Comparison of ENCODE assay signal across 21 cellular contexts in the genomic region with DNA sequence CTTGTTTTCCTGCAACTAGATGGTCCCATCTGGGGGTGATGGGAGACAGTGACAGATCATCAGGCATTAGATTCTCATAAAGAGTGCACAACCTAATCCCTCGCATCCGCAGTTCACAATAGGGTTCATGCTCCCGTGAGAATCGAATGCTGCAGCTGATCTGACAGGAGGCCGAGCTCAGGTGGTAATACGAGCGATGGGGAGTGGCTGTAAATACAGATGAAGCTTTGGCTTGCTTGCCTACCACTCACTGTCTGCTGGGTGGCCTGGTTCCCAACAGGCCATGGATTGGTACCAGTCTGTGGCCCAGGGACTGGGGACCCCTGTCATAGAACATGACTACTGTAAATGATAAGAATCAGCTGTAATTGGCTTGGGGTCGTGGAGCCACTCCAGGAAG. TPM values are rescaled to one million over a fixed set of nuclear protein-coding genes. Genes with fewer than 3 reads are reported as not detected.
DNase-seq lines count a peak whose midpoint lies in the region; ATAC-seq and TF ChIP-seq lines count a peak whose summit lies in the region.
"Had no signal": no experiment of that assay in that cellular context is flagged by ENCODE, and none has a peak within 500 bp of the region (broad histone marks: within the 10 kb centered on the region; RNA-seq: fewer than 3 reads in every experiment).

No MANE protein-coding gene starts in this region.

- peaks cover 37% of the 10 kb centered on the region for H3K4me1 ChIP-seq in CD8-positive, alpha-beta T cell (ENCODE audit: insufficient read depth, low read length)
- H3K4me1 ChIP-seq in naive thymus-derived CD4-positive, alpha-beta T cell (ENCODE audit: control insufficient read depth in 2 of 2, insufficient read depth in 2 of 2, low read length in 2 of 2), result peaks cover 26% of the 10 kb centered on the region in 2 donors
- H3K4me1 ChIP-seq in Karpas-422 (ENCODE audit: low read length), result no peaks in the 10 kb centered on the region
- H3K4me1 ChIP-seq: breast epithelium, thyroid gland had no signal

- ATAC-seq in CD8-positive, alpha-beta T cell, result no peak
- ATAC-seq in activated CD8-positive, alpha-beta T cell treated with anti-CD3 and anti-CD28 coated beads for 36 hours, result no peak
- ATAC-seq in naive thymus-derived CD4-positive, alpha-beta T cell, result no peak
- no peak for ATAC-seq in HG03139 (IDR thresholded peaks at IDR 0.05; ENCODE audit: unreplicated experiment)
- ATAC-seq: left ventricle myocardium superior had no signal

- no peaks in the 10 kb centered on the region for H3K36me3 ChIP-seq in CD8-positive, alpha-beta T cell (ENCODE audit: insufficient read depth, low read length)
- H3K36me3 ChIP-seq in naive thymus-derived CD4-positive, alpha-beta T cell (ENCODE audit: control insufficient read depth in 2 of 3, insufficient read depth in 3 of 3, low read length in 3 of 3), result no peaks in the 10 kb centered on the region
- no peaks in the 10 kb centered on the region for H3K36me3 ChIP-seq in Karpas-422 (ENCODE audit: insufficient read depth, low read length)
- H3K36me3 ChIP-seq: breast epithelium, heart right ventricle, thyroid gland had no signal

- no peaks in the 10 kb centered on the region for H3K9me3 Mint-ChIP-seq in CD14-positive monocyte
- H3K9me3 Mint-ChIP-seq in CD8-positive, alpha-beta T cell, result no peaks in the 10 kb centered on the region
- peaks cover 4% of the 10 kb centered on the region for H3K9me3 Mint-ChIP-seq in activated CD8-positive, alpha-beta T cell treated with anti-CD3 and anti-CD28 coated beads for 36 hours
- H3K9me3 Mint-ChIP-seq in naive thymus-derived CD4-positive, alpha-beta T cell, result peaks cover 0 to 2% (median 0%) of the 10 kb centered on the region in 11 donors

- H3K4me3 ChIP-seq in CD8-positive, alpha-beta T cell (ENCODE audit: low read depth, low read length), result no peak overlapping the region
- H3K4me3 ChIP-seq in naive thymus-derived CD4-positive, alpha-beta T cell (ENCODE audit: low read length), result no peak overlapping the region
- no peak overlapping the region for H3K4me3 ChIP-seq in Karpas-422 (ENCODE audit: low read length)
- H3K4me3 ChIP-seq: breast epithelium, heart right ventricle, mucosa of descending colon, thyroid gland had no signal

- no peak overlapping the region for H2AFZ ChIP-seq in Karpas-422 (ENCODE audit: low read length)

- H4K20me1 ChIP-seq in Karpas-422 (ENCODE audit: insufficient read depth, low read depth, low read length), result no peaks in the 10 kb centered on the region

- no peaks in the 10 kb centered on the region for H3K9me3 ChIP-seq in CD8-positive, alpha-beta T cell (ENCODE audit: low read length)
- H3K9me3 ChIP-seq in naive thymus-derived CD4-positive, alpha-beta T cell (ENCODE audit: control insufficient read depth in 2 of 3, low read length in 3 of 3), result no peaks in the 10 kb centered on the region
- H3K9me3 ChIP-seq in Karpas-422 (ENCODE audit: low read length), result no peaks in the 10 kb centered on the region
- H3K9me3 ChIP-seq: breast epithelium, heart right ventricle, mucosa of descending colon, thyroid gland had no signal

- H3K9me2 ChIP-seq in Karpas-422 (replicated peaks; ENCODE audit: insufficient read depth, low read length), result no peaks in the 10 kb centered on the region

- H3K27ac Mint-ChIP-seq in CD14-positive monocyte, result peak overlapping the region in 4 of 7 donors; percentile 41 to 90 (median 86)
- H3K27ac Mint-ChIP-seq in CD8-positive, alpha-beta T cell, result peak overlapping the region; percentile 89
- H3K27ac Mint-ChIP-seq in activated CD8-positive, alpha-beta T cell treated with anti-CD3 and anti-CD28 coated beads for 36 hours, result peak overlapping the region; percentile 95
- peak overlapping the region; percentile 7 to 95 (median 87) for H3K27ac Mint-ChIP-seq in naive thymus-derived CD4-positive, alpha-beta T cell

- H3K27ac ChIP-seq in CD8-positive, alpha-beta T cell (ENCODE audit: low read depth, low read length), result peak overlapping the region; percentile 6
- H3K27ac ChIP-seq in naive thymus-derived CD4-positive, alpha-beta T cell (ENCODE audit: low read depth, low read length), result peak overlapping the region; percentile 40
- no peak overlapping the region for H3K27ac ChIP-seq in Karpas-422 (ENCODE audit: low read length)
- H3K27ac ChIP-seq: breast epithelium, heart right ventricle, thyroid gland had no signal

- POLR2A ChIA-PET in CD8-positive, alpha-beta T cell (lab: Charles Lee), result interaction anchor here (0.6 to 4.2 kb wide), 4 partner anchors 8 to 43 kb away, joined by 3 to 45 read pairs (median 6); no protein-coding TSS in a partner anchor
- POLR2A ChIA-PET in activated CD8-positive, alpha-beta T cell treated with anti-CD3 and anti-CD28 coated beads for 36 hours (lab: Charles Lee), result interaction anchor here (0.6 to 5.9 kb wide), 4 partner anchors 16 to 1314 kb away, joined by 3 to 52 read pairs (median 3); a partner anchor contains a TSS
- POLR2A ChIA-PET in naive thymus-derived CD4-positive, alpha-beta T cell (lab: Charles Lee), result interaction anchor here (0.6 to 5.4 kb wide), 4 partner anchors 13 to 1011 kb away, joined by 3 to 75 read pairs (median 4); no protein-coding TSS in a partner anchor

- H3K9ac ChIP-seq in Karpas-422 (ENCODE audit: low read length), result no peak overlapping the region

- no peaks in the 10 kb centered on the region for H3K27me3 ChIP-seq in CD8-positive, alpha-beta T cell (ENCODE audit: insufficient read depth, low read length)
- H3K27me3 ChIP-seq in naive thymus-derived CD4-positive, alpha-beta T cell (ENCODE audit: control insufficient read depth in 2 of 2, insufficient read depth in 2 of 2, low read length in 2 of 2), result no peaks in the 10 kb centered on the region
- H3K27me3 ChIP-seq in Karpas-422 (ENCODE audit: low read length), result no peaks in the 10 kb centered on the region
- H3K27me3 ChIP-seq: breast epithelium, heart right ventricle, thyroid gland had no signal

- H3K79me2 ChIP-seq in Karpas-422 (ENCODE audit: low read length), result no peaks in the 10 kb centered on the region

- peaks cover 0 to 5% of the 10 kb centered on the region in 2 donors for H3K36me3 Mint-ChIP-seq in CD14-positive monocyte
- no peaks in the 10 kb centered on the region for H3K36me3 Mint-ChIP-seq in CD8-positive, alpha-beta T cell
- peaks cover 2% of the 10 kb centered on the region for H3K36me3 Mint-ChIP-seq in activated CD8-positive, alpha-beta T cell treated with anti-CD3 and anti-CD28 coated beads for 36 hours (ENCODE audit: low read depth)
- peaks cover 0 to 5% (median 4%) of the 10 kb centered on the region in 5 donors for H3K36me3 Mint-ChIP-seq in naive thymus-derived CD4-positive, alpha-beta T cell

- H3K27me3 Mint-ChIP-seq in CD14-positive monocyte (ENCODE audit: low read depth in 3 of 3), result peaks cover 0 to 2% (median 2%) of the 10 kb centered on the region in 3 donors
- no peaks in the 10 kb centered on the region for H3K27me3 Mint-ChIP-seq in CD8-positive, alpha-beta T cell (ENCODE audit: low read depth)
- no peaks in the 10 kb centered on the region for H3K27me3 Mint-ChIP-seq in activated CD8-positive, alpha-beta T cell treated with anti-CD3 and anti-CD28 coated beads for 36 hours
- H3K27me3 Mint-ChIP-seq in naive thymus-derived CD4-positive, alpha-beta T cell, result no peaks in the 10 kb centered on the region

- CTCF ChIA-PET in CD8-positive, alpha-beta T cell (lab: Charles Lee), result interaction anchor here (1.0 to 5.1 kb wide), 6 partner anchors 16 to 99 kb away, joined by 4 to 45 read pairs (median 10); no protein-coding TSS in a partner anchor
- CTCF ChIA-PET in activated CD8-positive, alpha-beta T cell treated with anti-CD3 and anti-CD28 coated beads for 36 hours (lab: Charles Lee), result interaction anchor here (0.9 to 4.5 kb wide), 6 partner anchors 9 to 1186 kb away, joined by 3 to 32 read pairs (median 14); no protein-coding TSS in a partner anchor
- CTCF ChIA-PET in naive thymus-derived CD4-positive, alpha-beta T cell (lab: Charles Lee), result interaction anchor here (0.8 to 3.5 kb wide), 5 partner anchors 13 to 35 kb away, joined by 3 to 15 read pairs (median 5); no protein-coding TSS in a partner anchor

- no peak overlapping the region for H3K4me2 ChIP-seq in Karpas-422 (ENCODE audit: low read depth, low read length, poor library complexity, severe bottlenecking)

- DNase-seq in CD14-positive monocyte (ENCODE audit: low spot score), result no peak
- no peak for DNase-seq in CD8-positive, alpha-beta T cell
- no peak for DNase-seq in activated CD8-positive, alpha-beta T cell treated with anti-CD3 and anti-CD28 coated beads for 36 hours
- no peak for DNase-seq in naive thymus-derived CD4-positive, alpha-beta T cell
- no peak for DNase-seq in stimulated activated CD8-positive, alpha-beta memory T cell treated with anti-CD3 and anti-CD28 coated beads, Interleukin-4, amount 100 ng/mL, for 48 hours
- DNase-seq in Karpas-422, result no peak
- DNase-seq: Calu3, H7, heart right ventricle, left ventricle myocardium superior, mucosa of descending colon, NCI-H1417 treated with DMSO at 0.1 percent for 48 hours, NCI-H748 treated with DMSO at 0.1 percent for 48 hours, SHP77 treated with DMSO at 0.1 percent for 48 hours, thyroid gland had no signal

- no peak for TF ChIP-seq CTCF in CD14-positive monocyte (IDR thresholded peaks at IDR 0.05)
- no peak for TF ChIP-seq CTCF in CD8-positive, alpha-beta T cell (IDR thresholded peaks at IDR 0.05)
- TF ChIP-seq CTCF in activated CD8-positive, alpha-beta T cell treated with anti-CD3 and anti-CD28 coated beads for 36 hours (IDR thresholded peaks at IDR 0.05), result no peak

- intact Hi-C loops in CD14-positive monocyte (cut with micrococcal nuclease), result no loop called here
- intact Hi-C loops in CD8-positive, alpha-beta T cell (cut with DNase I, micrococcal nuclease), result loop anchor here (1.0 to 5.0 kb wide), 2 partner anchors 17 to 72 kb away; no protein-coding TSS in a partner anchor
- intact Hi-C loops in activated CD8-positive, alpha-beta T cell treated with anti-CD3 and anti-CD28 coated beads for 36 hours (cut with micrococcal nuclease), result no loop called here
- intact Hi-C loops in naive thymus-derived CD4-positive, alpha-beta T cell (cut with micrococcal nuclease), result loop anchor here (1.0 kb wide), 1 partner anchor 17 kb away; no protein-coding TSS in a partner anchor

- H3K4me3 Mint-ChIP-seq in CD14-positive monocyte, result no peak overlapping the region
- H3K4me3 Mint-ChIP-seq in CD8-positive, alpha-beta T cell, result no peak overlapping the region
- H3K4me3 Mint-ChIP-seq in activated CD8-positive, alpha-beta T cell treated with anti-CD3 and anti-CD28 coated beads for 36 hours, result no peak overlapping the region
- H3K4me3 Mint-ChIP-seq in naive thymus-derived CD4-positive, alpha-beta T cell, result peak overlapping the region in 7 of 10 donors; percentile 12 to 77 (median 69)

- peaks cover 26% of the 10 kb centered on the region for H3K4me1 Mint-ChIP-seq in CD14-positive monocyte
- peaks cover 36% of the 10 kb centered on the region for H3K4me1 Mint-ChIP-seq in CD8-positive, alpha-beta T cell (ENCODE audit: low read depth)
- peaks cover 30% of the 10 kb centered on the region for H3K4me1 Mint-ChIP-seq in activated CD8-positive, alpha-beta T cell treated with anti-CD3 and anti-CD28 coated beads for 36 hours (ENCODE audit: low read depth)
- peaks cover 31 to 44% (median 39%) of the 10 kb centered on the region in 7 donors for H3K4me1 Mint-ChIP-seq in naive thymus-derived CD4-positive, alpha-beta T cell

RNA-seq across cellular contexts. Expression of a gene that starts 28.0 kb away (rescaled TPM):
- not detected for polyA plus RNA-seq in CD14-positive monocyte
- total RNA-seq in CD8-positive, alpha-beta T cell, result not detected
- total RNA-seq in activated CD8-positive, alpha-beta T cell treated with anti-CD3 and anti-CD28 coated beads for 36 hours, result not detected
- total RNA-seq in naive thymus-derived CD4-positive, alpha-beta T cell, result under 1 TPM in 2 of 5 experiments, not detected in 3; 0.51 to 0.62 TPM
- under 1 TPM; 0.15 to 0.24 TPM for polyA plus RNA-seq in naive thymus-derived CD4-positive, alpha-beta T cell
- total RNA-seq in Karpas-422 (2014; rRNA removed; shearing (Covaris generic); ENCODE audit: low replicate concordance), result not detected in 2 replicates
- total RNA-seq: breast epithelium; Calu3; endothelial cell of umbilical vein; H7; left ventricle myocardium superior; M059J; mucosa of descending colon; renal cortical epithelial cell; T-helper 1 cell treated with Interleukin-12 subunit alpha and Interleukin-12 subunit beta and Interleukin-4 antibody, amounts not matched to agents 30 ng/mL and 1 ng/mL, for 36 hours; thyroid gland had no signal
- polyA plus RNA-seq: endothelial cell of umbilical vein, heart right ventricle had no signal

RNA-seq across cellular contexts. Expression of a gene that starts 34.2 kb away (rescaled TPM):
- 1 to 10 TPM; 1.4 to 4.1 TPM for polyA plus RNA-seq in CD14-positive monocyte
- not detected for total RNA-seq in CD8-positive, alpha-beta T cell
- under 1 TPM; 0.27 to 0.31 TPM for total RNA-seq in activated CD8-positive, alpha-beta T cell treated with anti-CD3 and anti-CD28 coated beads for 36 hours
- total RNA-seq in naive thymus-derived CD4-positive, alpha-beta T cell, result 1 to 10 TPM in 1 of 5 experiments, under 1 TPM in 3, not detected in 1; 0.34 to 2.6 (median 0.40) TPM
- not detected for polyA plus RNA-seq in naive thymus-derived CD4-positive, alpha-beta T cell
- total RNA-seq in Karpas-422 (2014; rRNA removed; shearing (Covaris generic); ENCODE audit: low replicate concordance), result not detected in 2 replicates

Comparison
In these comparisons a context has a peak if more than half of its experiments do, and no peak if none do; other contexts are left out.
1. H3K4me3 Mint-ChIP-seq: peak in naive thymus-derived CD4-positive, alpha-beta T cell (7 of 10); none in CD14-positive monocyte (0 of 2), CD8-positive, alpha-beta T cell (single experiment) and activated CD8-positive, alpha-beta T cell treated with anti-CD3 and anti-CD28 coated beads for 36 hours (single experiment).
2. intact Hi-C loops: an anchor here in CD8-positive, alpha-beta T cell (1.0 to 5.0 kb wide) and naive thymus-derived CD4-positive, alpha-beta T cell (1.0 kb wide); none called in CD14-positive monocyte and activated CD8-positive, alpha-beta T cell treated with anti-CD3 and anti-CD28 coated beads for 36 hours.
3. Peak in every context shown above with its lines, with median percentiles within 50 percentile points of each other: H3K27ac Mint-ChIP-seq.